In genomic region chr21:45551316-45551715, GRCh38 we compare ENCODE assay signal across 9 cellular contexts. TPM values are rescaled to one million over a fixed set of nuclear protein-coding genes. Genes with fewer than 3 reads are reported as not detected.
DNase-seq lines count a peak whose midpoint lies in the region; ATAC-seq and TF ChIP-seq lines count a peak whose summit lies in the region.
"Had no signal": no experiment of that assay in that cellular context is flagged by ENCODE, and none has a peak within 500 bp of the region (broad histone marks: within the 10 kb centered on the region; RNA-seq: fewer than 3 reads in every experiment).

No MANE protein-coding gene starts in this region.

- CTCF ChIA-PET in RWPE1 (lab: Yijun Ruan, JAX) = no interaction called here

- POLR2A ChIA-PET in RWPE1 (lab: Yijun Ruan, JAX; ENCODE audit: low non-redundant PET) = no interaction called here

- H3K9me2 ChIP-seq in GM23338 (ENCODE audit: insufficient read depth) = peaks cover 6% of the 10 kb centered on the region; the same call in 1 of the 2 replicates

- no peaks in the 10 kb centered on the region for H3K27me3 ChIP-seq in GM23338 (ENCODE audit: insufficient read depth)
- H3K27me3 ChIP-seq in dorsolateral prefrontal cortex = no peaks in the 10 kb centered on the region
- no peaks in the 10 kb centered on the region for H3K27me3 ChIP-seq in smooth muscle cell (ENCODE audit: low read depth)

- no peaks in the 10 kb centered on the region for H3K9me3 ChIP-seq in smooth muscle cell (replicated peaks; ENCODE audit: low read depth)
- H3K9me3 ChIP-seq: psoas muscle had no signal

- H3K4me2 ChIP-seq in GM23338 (0 out of 2 replicates have a peak overlapping the region, but pooled peaks have one; percentile 56), smooth muscle cell (no peak overlapping the region)

- H3K9ac ChIP-seq in smooth muscle cell (ENCODE audit: low read depth) = no peak overlapping the region

- peaks cover 19% of the 10 kb centered on the region for H3K9me3 Mint-ChIP-seq in GM23338

- WGBS in smooth muscle cell (ENCODE audit: low lambda C conversion rate) = 57% methylated on average over 8 of the region's 8 CpGs

- H3K4me3 ChIP-seq in GM23338 (no peak overlapping the region), dorsolateral prefrontal cortex (no peak overlapping the region), skeletal muscle cell (ENCODE audit: low read depth, low read length) (no peak overlapping the region), smooth muscle cell (no peak overlapping the region), coronary artery (no peak overlapping the region)
- H3K4me3 ChIP-seq: psoas muscle had no signal

- no peaks in the 10 kb centered on the region for H4K20me1 ChIP-seq in GM23338 (replicated peaks; ENCODE audit: insufficient read depth)
- no peaks in the 10 kb centered on the region for H4K20me1 ChIP-seq in smooth muscle cell (ENCODE audit: low read depth)

- H2AFZ ChIP-seq in GM23338 (no peak overlapping the region), smooth muscle cell (ENCODE audit: low read depth) (no peak overlapping the region)

- ATAC-seq in GM23338 (no peak), HG03439 (IDR thresholded peaks at IDR 0.05; ENCODE audit: unreplicated experiment) (no peak)
- ATAC-seq: psoas muscle had no signal

- H3K27me3 Mint-ChIP-seq in GM23338 (ENCODE audit: insufficient read depth, low read depth, poor library complexity) = peaks cover 12% of the 10 kb centered on the region

- H3K27ac ChIP-seq in GM23338 (ENCODE audit: low read depth) (no peak overlapping the region), RWPE1 (no peak overlapping the region), dorsolateral prefrontal cortex (peak overlapping the region in 35 of 59 donors; percentile 5 to 81 (median 52)), smooth muscle cell (ENCODE audit: low read depth) (no peak overlapping the region), coronary artery (peak overlapping the region in 1 of 2 donors; percentile 51)
- H3K27ac ChIP-seq: psoas muscle had no signal

- no peaks in the 10 kb centered on the region for H3K36me3 Mint-ChIP-seq in GM23338 (ENCODE audit: low read depth)

- H3K79me2 ChIP-seq in GM23338 (replicated peaks; ENCODE audit: insufficient read depth) (no peaks in the 10 kb centered on the region), smooth muscle cell (ENCODE audit: low read depth) (no peaks in the 10 kb centered on the region)

- H3K4me1 ChIP-seq in GM23338 (ENCODE audit: insufficient read depth) (peaks cover 11% of the 10 kb centered on the region), smooth muscle cell (ENCODE audit: low read depth) (peaks cover 3% of the 10 kb centered on the region)

- H3F3A ChIP-seq in GM23338 (replicated peaks; ENCODE audit: low read depth) (0 out of 2 replicates have a peak, but pooled peaks cover 2% of the 10 kb centered on the region), smooth muscle cell (ENCODE audit: low read depth) (no peaks in the 10 kb centered on the region)

- intact Hi-C loops in dorsolateral prefrontal cortex (cut with DNase I) = loop anchor here in 1 of 2 donors (10.0 kb wide), 2 partner anchors 93 to 417 kb away; partner anchors contain the start of gene PCBP3

- H3K4me1 Mint-ChIP-seq in GM23338 = peaks cover 21% of the 10 kb centered on the region

- H3K27ac Mint-ChIP-seq in GM23338 = no peak overlapping the region

- H3K4me3 Mint-ChIP-seq in GM23338 = peak overlapping the region; percentile 16; the same call in 1 of the 3 replicates

- no peak for TF ChIP-seq CTCF in GM23338 (conservative IDR thresholded peaks at IDR 0.05; ENCODE audit: low read depth in 2 of 2)
- no peak for TF ChIP-seq CTCF in RWPE1 (conservative IDR thresholded peaks at IDR 0.05; ENCODE audit: low read depth)
- TF ChIP-seq CTCF in dorsolateral prefrontal cortex (IDR thresholded peaks at IDR 0.05 in 54 of 56, conservative IDR thresholded peaks at IDR 0.05 in 2 of 56; ENCODE audit: low read depth in 1 of 56, partially characterized antibody in 56 of 56) = no peak
- TF ChIP-seq CTCF in smooth muscle cell (IDR thresholded peaks at IDR 0.05; ENCODE audit: borderline replicate concordance, insufficient read depth, poor library complexity, severe bottlenecking) = no peak
- no peak for TF ChIP-seq CTCF in coronary artery (IDR thresholded peaks at IDR 0.05)

- H3K36me3 ChIP-seq in GM23338 (ENCODE audit: insufficient read depth) = no peaks in the 10 kb centered on the region
- no peaks in the 10 kb centered on the region for H3K36me3 ChIP-seq in smooth muscle cell (ENCODE audit: low read depth)

- no peak for DNase-seq in GM23338 (ENCODE audit: low spot score)
- peak; percentile 65 for DNase-seq in RWPE1 (ENCODE audit: low spot score)
- DNase-seq in dorsolateral prefrontal cortex = peak in 4 of 10 donors; percentile 5 to 39 (median 13)
- peak; percentile 40 for DNase-seq in skeletal muscle cell (ENCODE audit: low read depth)
- no peak for DNase-seq in smooth muscle cell (lab: John Stamatoyannopoulos, UW; ENCODE audit: unreplicated experiment)
- no peak for DNase-seq in NCI-H1092 (lab: John Stamatoyannopoulos, UW)
- DNase-seq in coronary artery (ENCODE audit: low spot score) = no peak

TF ChIP-seq in GM23338, 12 proteins besides CTCF, POLR2A, EP300 and RAD21 (continues in another document):
- TF ChIP-seq ETS1 (IDR thresholded peaks at IDR 0.05) = no peak
- TF ChIP-seq ZNF331 (CRISPR knock-in tag; IDR thresholded peaks at IDR 0.05; ENCODE audit: low read depth) = no peak
- no peak for TF ChIP-seq ZNF462 (CRISPR knock-in tag; IDR thresholded peaks at IDR 0.05)
- no peak for TF ChIP-seq JUNB (IDR thresholded peaks at IDR 0.05; ENCODE audit: unreplicated experiment)

RNA-seq across cellular contexts. Expression of gene SLC19A1, which starts 9.1 kb away (rescaled TPM):
- total RNA-seq in GM23338 (2014; rRNA removed; shearing (Covaris generic)) = 25.9 and 33.0 TPM in 2 replicates
- polyA plus RNA-seq in GM23338 (2016; fragmentation: Nextera tagmentation; extraction: Ambion mirVana) (31.2 and 37.4 TPM in 2 replicates), smooth muscle cell (15.4 and 33.2 TPM in 2 replicates)
- total RNA-seq in dorsolateral prefrontal cortex (10 to 100 TPM; 13.2 to 83.6 (median 28.1) TPM), smooth muscle cell (2.3 and 5.5 TPM in 2 replicates)

Comparison
In these comparisons a context has a peak if more than half of its experiments do, and no peak if none do; other contexts are left out.
1. DNase-seq: peak in RWPE1 (single experiment) and skeletal muscle cell (single experiment); none in GM23338 (single experiment), smooth muscle cell (single experiment), NCI-H1092 (single experiment) and coronary artery (single experiment).
2. H3K27ac ChIP-seq: peak in dorsolateral prefrontal cortex (35 of 59); none in GM23338 (single experiment), RWPE1 (single experiment) and smooth muscle cell (single experiment).